Comparison of ENCODE assay signal across 8 cellular contexts in the genomic region with DNA sequence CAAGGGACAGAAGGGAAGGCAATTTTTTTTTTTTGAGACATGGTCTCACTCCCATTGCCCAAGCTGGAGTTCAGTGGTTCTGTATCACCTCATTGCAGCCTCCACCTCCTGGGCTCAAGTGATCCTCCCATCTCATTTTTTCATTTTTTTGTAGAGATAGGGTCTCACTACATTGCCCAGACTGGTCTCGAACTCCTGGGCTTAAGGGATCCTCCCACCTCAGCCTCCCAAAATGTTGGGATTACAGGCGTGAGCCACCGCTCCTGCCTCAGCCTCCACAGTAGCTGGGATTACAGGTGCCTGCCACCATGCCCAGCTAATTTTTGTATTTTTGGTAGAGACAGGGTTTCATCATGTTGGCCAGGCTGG. TPM values are rescaled to one million over a fixed set of nuclear protein-coding genes. Genes with fewer than 3 reads are reported as not detected.
"Had no signal": no experiment of that assay in that cellular context is flagged by ENCODE, and none has a peak within 500 bp of the region (broad histone marks: within the 10 kb centered on the region; RNA-seq: fewer than 3 reads in every experiment).

No MANE protein-coding gene starts in this region.

RNA-seq across cellular contexts. Expression of a gene that starts 34.6 kb away (rescaled TPM):
- total RNA-seq: subcutaneous adipose tissue, suprapubic skin, thoracic aorta, thyroid gland, tibial nerve, upper lobe of left lung, upper lobe of right lung, vagina had no signal
